1 cellular context compared by ENCODE assay signal in genomic region chr20:35602851-35603495, GRCh38.
TF ChIP-seq lines count a peak whose summit lies in the region.

No MANE protein-coding gene starts in this region.

TF ChIP-seq in WTC11, 78 proteins besides CTCF, POLR2A, EP300 and RAD21 (continued from another document):
- TF ChIP-seq ZSCAN18 (CRISPR knock-in tag; IDR thresholded peaks at IDR 0.05) (no peak), ZBTB43 (CRISPR knock-in tag; IDR thresholded peaks at IDR 0.05) (no peak), EMX1 (CRISPR knock-in tag; IDR thresholded peaks at IDR 0.05) (no peak), FOXK1 (CRISPR knock-in tag; IDR thresholded peaks at IDR 0.05) (no peak), SMAD4 (CRISPR knock-in tag; IDR thresholded peaks at IDR 0.05) (no peak)
